ENCODE assay signal across 8 cellular contexts in the genomic region with DNA sequence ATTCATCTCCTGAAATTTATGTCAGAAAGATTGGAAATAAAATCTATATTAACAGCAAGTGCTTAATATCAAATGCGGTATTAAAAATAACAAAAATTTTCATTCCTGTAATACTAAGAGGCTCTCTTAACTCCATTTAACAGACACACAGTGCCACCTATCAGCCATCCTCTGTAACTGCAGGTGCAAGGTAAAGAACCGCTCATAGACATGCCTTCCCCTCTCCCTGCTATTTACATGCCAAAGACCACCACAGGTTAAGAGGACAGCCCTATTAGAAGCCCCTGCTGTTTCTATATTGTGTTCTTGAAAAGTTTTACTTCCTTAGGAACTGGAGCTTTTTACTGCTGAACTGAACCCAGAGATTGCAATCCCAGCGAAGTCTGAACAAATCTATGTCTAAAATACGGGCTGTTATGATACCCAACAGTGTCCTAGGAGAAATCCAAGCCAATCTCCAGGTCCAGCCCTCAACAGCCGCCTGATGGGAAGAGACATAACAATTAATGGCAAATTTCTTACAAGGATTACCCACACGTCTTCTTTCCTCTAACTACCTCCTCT. TPM values are rescaled to one million over a fixed set of nuclear protein-coding genes. Genes with fewer than 3 reads are reported as not detected.
DNase-seq lines count a peak whose midpoint lies in the region; ATAC-seq, FAIRE-seq and TF ChIP-seq lines count a peak whose summit lies in the region.
"Not testable (repeated sequence)": the region's sequence is repeated elsewhere in the genome, so short reads cannot be mapped to it uniquely, and the experiment has no call there.

No MANE protein-coding gene starts in this region.

- peak; percentile 89 for FAIRE-seq in K562 (lab: Jason Lieb, UNC)

- POLR2A ChIA-PET in T-cell (lab: Charles Lee); K562 (lab: Yijun Ruan, JAX): not testable (repeated sequence)

- 41% methylated on average over 6 of the region's 6 CpGs for WGBS in K562 (ENCODE audit: insufficient coverage, low coverage, missing lambda C conversion rate)

- not testable (repeated sequence) for H3K9me3 Mint-ChIP-seq in T-cell, nephron progenitor cell

- CTCF ChIA-PET in T-cell (lab: Charles Lee) = not testable (repeated sequence)
- CTCF ChIA-PET in K562 (lab: Yijun Ruan, JAX; ENCODE audit: low intra/inter-chr PET ratio) = interaction anchor here (1.2 kb wide), 1 partner anchor 415 kb away, joined by 8 read pairs; no protein-coding TSS in a partner anchor

- H3K27ac Mint-ChIP-seq in T-cell, nephron progenitor cell: not testable (repeated sequence)

- H3K79me2 ChIP-seq in DND-41 (ENCODE audit: insufficient read depth, low read length); K562 (ENCODE audit: control insufficient read depth, insufficient read depth, low read length): not testable (repeated sequence)

- H3K9ac ChIP-seq in DND-41 (ENCODE audit: low read depth, low read length); K562 (ENCODE audit: insufficient read depth in 1 of 2, low read depth in 2 of 2, low read length in 2 of 2): not testable (repeated sequence)

- in situ Hi-C loops in K562 (cut with MboI) = loop anchor here (25.0 kb wide), 1 partner anchor 486 kb away; no protein-coding TSS in a partner anchor

- not testable (repeated sequence) for H3K27me3 ChIP-seq in DND-41 (ENCODE audit: insufficient read depth, low read length, poor library complexity); K562 (ENCODE audit: control insufficient read depth in 2 of 2, insufficient read depth in 2 of 2, low read length in 2 of 2); uterus

- not testable (repeated sequence) for H3K27ac ChIP-seq in DND-41 (ENCODE audit: low read length); K562 (ENCODE audit: extremely low read depth, low read depth, low read length); uterus

- DNase-seq in DND-41 (peak; percentile 51), NCI-H2081 (lab: John Stamatoyannopoulos, UW) (peak; percentile 9 to 31), T-cell (peak in 17 of 34 experiments; percentile 3 to 37 (median 12)), K562 (ENCODE audit: extremely low read depth in 1 of 4, low spot score in 3 of 4) (peak; percentile 39 to 64 (median 44)), glomerular visceral epithelial cell (ENCODE audit: extremely low spot score) (peak; percentile 33), nephron progenitor cell (peak; percentile 35), uterus (peak in 1 of 2 donors; percentile 27)
- DNase-seq in HFF-Myc (ENCODE audit: extremely low read depth, low read depth) = not testable (repeated sequence)

- not testable (repeated sequence) for H3K4me1 Mint-ChIP-seq in T-cell
- H3K4me1 Mint-ChIP-seq in nephron progenitor cell = peaks cover 19% of the 10 kb centered on the region

- intact Hi-C loops in K562 (cut with micrococcal nuclease) = loop anchor here (5.0 kb wide), 2 partner anchors 394 to 414 kb away; no protein-coding TSS in a partner anchor
- intact Hi-C loops in uterus (cut with DNase I; ENCODE audit: low total_unique reads) = not testable (repeated sequence)

- H3K4me3 Mint-ChIP-seq in T-cell, nephron progenitor cell: not testable (repeated sequence)

- peak; percentile 68 for TF ChIP-seq CTCF in DND-41 (IDR thresholded peaks at IDR 0.05; ENCODE audit: borderline replicate concordance, extremely low read depth, low read length, poor library complexity, severe bottlenecking)
- peak; percentile 53 for TF ChIP-seq CTCF in HFF-Myc (IDR thresholded peaks at IDR 0.05; ENCODE audit: low read depth, low read length, missing control alignments)
- peak; percentile 54 to 67 (median 63) for TF ChIP-seq CTCF in K562 (IDR thresholded peaks at IDR 0.05 in 2 of 3, conservative IDR thresholded peaks at IDR 0.05 in 1 of 3; ENCODE audit: insufficient read depth in 2 of 3, low read depth in 1 of 3, low read length in 3 of 3)
- peak; percentile 79 for TF ChIP-seq CTCF in nephron progenitor cell (IDR thresholded peaks at IDR 0.05)
- peak; percentile 53 to 79 (median 74) for TF ChIP-seq CTCF in uterus (IDR thresholded peaks at IDR 0.05)

- not testable (repeated sequence) for TF ChIP-seq POLR2A in K562 (conservative IDR thresholded peaks at IDR 0.05); uterus (IDR thresholded peaks at IDR 0.05)

- not testable (repeated sequence) for H3K4me2 ChIP-seq in DND-41 (ENCODE audit: insufficient read depth, low read length); K562 (ENCODE audit: insufficient read depth, low read length)

- H3K36me3 Mint-ChIP-seq in T-cell; nephron progenitor cell (ENCODE audit: low read depth): not testable (repeated sequence)

- H3K4me1 ChIP-seq in DND-41 (ENCODE audit: insufficient read depth, low read length); K562 (replicated peaks in 1 of 2; ENCODE audit: control insufficient read depth in 2 of 2, insufficient read depth in 2 of 2, low read length in 2 of 2); uterus: not testable (repeated sequence)

- H3K27me3 Mint-ChIP-seq in T-cell = not testable (repeated sequence)
- peaks cover 23% of the 10 kb centered on the region for H3K27me3 Mint-ChIP-seq in nephron progenitor cell (ENCODE audit: low read depth, poor library complexity)

- not testable (repeated sequence) for H4K20me1 ChIP-seq in DND-41 (ENCODE audit: insufficient read depth, low read length); K562 (replicated peaks; ENCODE audit: control insufficient read depth, insufficient read depth, low read length)

- H3K9me3 ChIP-seq in DND-41 (ENCODE audit: insufficient read depth, low read length, severe bottlenecking); K562 (replicated peaks; ENCODE audit: control insufficient read depth, insufficient read depth, low read depth, low read length); uterus: not testable (repeated sequence)

- not testable (repeated sequence) for H3K9me1 ChIP-seq in K562 (ENCODE audit: control insufficient read depth, insufficient read depth, low read length)

- H3K4me3 ChIP-seq in DND-41 (ENCODE audit: low read depth in 1 of 2, low read length in 2 of 2); HFF-Myc (replicated peaks; ENCODE audit: low read depth, low read length); K562; uterus: not testable (repeated sequence)

- peak; percentile 88 for ATAC-seq in DND-41 (ENCODE audit: insufficient read depth, low read depth)
- ATAC-seq in T-cell (replicated peaks in 1 of 4) = peak in 3 of 4 experiments; percentile 42 to 63 (median 62)
- peak; percentile 88 for ATAC-seq in K562

- not testable (repeated sequence) for H3K36me3 ChIP-seq in DND-41 (ENCODE audit: insufficient read depth, low read length); K562 (ENCODE audit: control insufficient read depth, insufficient read depth, low read length); uterus

- peak; percentile 88 to 89 for TF ChIP-seq RAD21 in K562 (CRISPR knock-in tag; conservative IDR thresholded peaks at IDR 0.05 in 1 of 2, IDR thresholded peaks at IDR 0.05 in 1 of 2)

- H2AFZ ChIP-seq in DND-41 (ENCODE audit: low read depth, low read length); K562 (ENCODE audit: low read depth, low read length): not testable (repeated sequence)

- not testable (repeated sequence) for TF ChIP-seq EP300 in K562 (IDR thresholded peaks at IDR 0.05; ENCODE audit: low read length)

- not testable (repeated sequence) for BruUV-seq in K562 (replicated peaks; lab: Mats Ljungman, UMichigan)

RNA-seq across cellular contexts. Expression of gene LRRC61, which starts 46.9 kb away (rescaled TPM):
- total RNA-seq in T-cell = 10 to 100 TPM in 4 of 5 donors, 1 to 10 TPM in 1; 8.8 to 21.4 (median 16.6) TPM
- 114 and 182 TPM in 2 replicates for total RNA-seq in K562 (2011; cell fraction: chromatin; rRNA removed; ENCODE audit: low replicate concordance)
- 129 and 134 TPM in 2 replicates for total RNA-seq in K562 (2011; cell fraction: nucleolus; rRNA removed)
- total RNA-seq in K562 (2011; cell fraction: nucleoplasm; rRNA removed) = 113 and 123 TPM in 2 replicates
- 55.2 and 67.6 TPM in 2 replicates for total RNA-seq in K562 (2014; rRNA removed)
- total RNA-seq in K562 (2014; rRNA removed; fragmentation: Illumina TruSeq; extraction: Trizol) = 16.8 and 18.7 TPM in 2 replicates
- 35.2 and 37.8 TPM in 2 replicates for total RNA-seq in K562 (2015; rRNA removed; fragmentation: Illumina TruSeq; extraction: Trizol)
- 49.5 and 50.6 TPM in 2 replicates for total RNA-seq in K562 (2021)
- polyA plus RNA-seq in K562 (2011; rRNA removed) = 54.3 and 76.9 TPM in 2 replicates
- 138 and 194 TPM in 2 replicates for polyA plus RNA-seq in K562 (2011; cell fraction: cytosol; rRNA removed)
- polyA plus RNA-seq in K562 (2011; cell fraction: nucleus; rRNA removed) = 125 and 205 TPM in 2 replicates
- polyA plus RNA-seq in K562 (2012) = 81.4 and 86.4 TPM in 2 replicates
- 18.4 and 35.6 TPM in 2 replicates for polyA plus RNA-seq in K562 (2014; fragmentation: Illumina TruSeq; extraction: Trizol)
- polyA plus RNA-seq in K562 (2014; fragmentation: Nextera tagmentation; extraction: Ambion mirVana) = 1 to 10 TPM; 1.3 to 1.7 TPM
- 42.0 and 46.5 TPM in 2 replicates for polyA plus RNA-seq in K562 (2014; rRNA removed)
- polyA minus RNA-seq in K562 (2011; rRNA and poly(A)+ RNA removed) = 44.8 and 55.6 TPM in 2 replicates
- polyA minus RNA-seq in K562 (2011; cell fraction: cytosol; rRNA and poly(A)+ RNA removed) = 94.8 and 130 TPM in 2 replicates
- polyA minus RNA-seq in K562 (2011; cell fraction: nucleus; rRNA and poly(A)+ RNA removed) = 89.0 and 106 TPM in 2 replicates
- total RNA-seq in uterus = 10 to 100 TPM in 3 of 4 donors, 1 to 10 TPM in 1; 5.9 to 41.2 (median 15.3) TPM

RNA-seq across cellular contexts. Expression of gene ACTR3C, which starts 47.1 kb away (rescaled TPM):
- total RNA-seq in T-cell = 10 to 100 TPM in 4 of 5 donors, 1 to 10 TPM in 1; 9.2 to 14.6 (median 12.4) TPM
- total RNA-seq in K562 (2011; cell fraction: chromatin; rRNA removed; ENCODE audit: low replicate concordance) = 118 and 124 TPM in 2 replicates
- 77.7 and 87.2 TPM in 2 replicates for total RNA-seq in K562 (2011; cell fraction: nucleolus; rRNA removed)
- total RNA-seq in K562 (2011; cell fraction: nucleoplasm; rRNA removed) = 81.8 and 110 TPM in 2 replicates
- 12.1 and 12.9 TPM in 2 replicates for total RNA-seq in K562 (2014; rRNA removed)
- 14.2 and 16.9 TPM in 2 replicates for total RNA-seq in K562 (2014; rRNA removed; fragmentation: Illumina TruSeq; extraction: Trizol)
- total RNA-seq in K562 (2015; rRNA removed; fragmentation: Illumina TruSeq; extraction: Trizol) = 14.8 and 16.8 TPM in 2 replicates
- total RNA-seq in K562 (2021) = 10.0 and 10.8 TPM in 2 replicates
- 28.1 and 35.4 TPM in 2 replicates for polyA plus RNA-seq in K562 (2011; rRNA removed)
- 13.0 and 26.1 TPM in 2 replicates for polyA plus RNA-seq in K562 (2011; cell fraction: cytosol; rRNA removed)
- 30.3 and 45.3 TPM in 2 replicates for polyA plus RNA-seq in K562 (2011; cell fraction: nucleus; rRNA removed)
- polyA plus RNA-seq in K562 (2012) = 13.2 and 18.9 TPM in 2 replicates
- polyA plus RNA-seq in K562 (2014; fragmentation: Illumina TruSeq; extraction: Trizol) = 12.2 and 13.4 TPM in 2 replicates
- polyA plus RNA-seq in K562 (2014; fragmentation: Nextera tagmentation; extraction: Ambion mirVana) = 10 to 100 TPM in 1 of 2 experiments, 1 to 10 TPM in 1; 9.0 to 13.3 TPM
- 14.9 and 16.9 TPM in 2 replicates for polyA plus RNA-seq in K562 (2014; rRNA removed)
- 61.6 and 72.6 TPM in 2 replicates for polyA minus RNA-seq in K562 (2011; rRNA and poly(A)+ RNA removed)
- 16.9 and 22.1 TPM in 2 replicates for polyA minus RNA-seq in K562 (2011; cell fraction: cytosol; rRNA and poly(A)+ RNA removed)
- polyA minus RNA-seq in K562 (2011; cell fraction: nucleus; rRNA and poly(A)+ RNA removed) = 75.1 and 126 TPM in 2 replicates
- 10 to 100 TPM in 2 of 4 donors, 1 to 10 TPM in 2; 2.6 to 13.1 (median 10.3) TPM for total RNA-seq in uterus
